Comparison of ENCODE assay signal across 20 cellular contexts in the genomic region with DNA sequence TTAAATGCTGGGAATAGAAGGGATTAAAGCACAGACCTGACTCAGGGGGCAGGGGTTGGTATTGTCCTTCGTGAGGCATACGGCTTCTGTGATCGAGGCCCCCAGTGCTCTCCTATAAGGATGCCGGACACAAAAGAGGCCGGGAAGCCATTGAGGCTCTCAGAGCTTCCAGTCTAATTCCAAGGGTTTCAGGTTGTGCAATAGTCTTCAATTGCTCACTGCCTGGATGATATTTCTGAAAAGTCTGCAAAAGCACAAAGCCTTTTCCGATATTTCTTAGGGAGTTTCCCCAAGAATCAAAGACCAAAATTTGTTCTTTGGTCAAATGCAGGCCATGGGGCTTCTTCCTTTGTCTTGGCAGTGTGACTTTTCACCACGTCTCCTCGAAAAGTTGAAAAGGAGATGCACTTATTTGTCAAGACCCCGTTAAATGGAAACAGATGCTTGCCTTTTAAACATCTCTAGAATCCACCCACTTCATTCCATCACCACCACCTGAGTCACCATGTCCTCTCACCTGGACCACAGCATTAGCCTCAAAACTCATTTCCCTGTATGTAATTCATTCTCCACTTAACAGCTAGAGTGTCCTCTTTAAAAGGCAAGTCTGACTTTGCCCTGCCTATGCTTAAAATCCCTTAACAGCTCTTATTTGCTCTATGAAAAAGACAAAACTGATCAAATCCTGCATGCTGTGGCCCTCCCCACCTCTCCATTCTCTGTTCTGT.
DNase-seq lines count a peak whose midpoint lies in the region; ATAC-seq, FAIRE-seq and TF ChIP-seq lines count a peak whose summit lies in the region.
"Had no signal": no experiment of that assay in that cellular context is flagged by ENCODE, and none has a peak within 500 bp of the region (broad histone marks: within the 10 kb centered on the region; RNA-seq: fewer than 3 reads in every experiment).

No MANE protein-coding gene starts in this region.

- no peaks in the 10 kb centered on the region for H3K27me3 ChIP-seq in bronchial epithelial cell (ENCODE audit: control insufficient read depth, insufficient read depth, low read length)
- H3K27me3 ChIP-seq in CD8-positive, alpha-beta T cell (ENCODE audit: insufficient read depth, low read length) = no peaks in the 10 kb centered on the region
- H3K27me3 ChIP-seq: gastroesophageal sphincter had no signal

- POLR2A ChIA-PET in CD8-positive, alpha-beta T cell (lab: Charles Lee) = no interaction called here

- H3K27ac Mint-ChIP-seq in T-helper 1 cell treated with Interleukin-12 subunit alpha and Interleukin-12 subunit beta and Interleukin-4 antibody, amounts not matched to agents 30 μg/mL and 1 μg/mL, for 36 hours = peak overlapping the region; percentile 28
- H3K27ac Mint-ChIP-seq in CD8-positive, alpha-beta T cell = no peak overlapping the region
- H3K27ac Mint-ChIP-seq: activated B cell treated with CpG ODN at 0.5 μM for 24 hours had no signal

- H3K4me1 Mint-ChIP-seq in activated T-cell treated with anti-CD3 and anti-CD28 coated beads, Interleukin-2, amount 50 U/mL, for 4 hours (ENCODE audit: low read depth) = peaks cover 64% of the 10 kb centered on the region
- H3K4me1 Mint-ChIP-seq in T-helper 1 cell treated with Interleukin-12 subunit alpha and Interleukin-12 subunit beta and Interleukin-4 antibody, amounts not matched to agents 30 μg/mL and 1 μg/mL, for 36 hours (ENCODE audit: low read depth) = peaks cover 45% of the 10 kb centered on the region
- peaks cover 3% of the 10 kb centered on the region for H3K4me1 Mint-ChIP-seq in CD8-positive, alpha-beta T cell (ENCODE audit: low read depth)

- H3K36me3 Mint-ChIP-seq in activated T-cell treated with anti-CD3 and anti-CD28 coated beads, Interleukin-2, amount 50 U/mL, for 4 hours (ENCODE audit: insufficient read depth) = peaks cover 2% of the 10 kb centered on the region
- H3K36me3 Mint-ChIP-seq in T-helper 1 cell treated with Interleukin-12 subunit alpha and Interleukin-12 subunit beta and Interleukin-4 antibody, amounts not matched to agents 30 μg/mL and 1 μg/mL, for 36 hours (ENCODE audit: low read depth) = peaks cover 5% of the 10 kb centered on the region
- no peaks in the 10 kb centered on the region for H3K36me3 Mint-ChIP-seq in CD8-positive, alpha-beta T cell

- no peaks in the 10 kb centered on the region for H3K36me3 ChIP-seq in bronchial epithelial cell (ENCODE audit: control insufficient read depth, insufficient read depth, low read length)
- H3K36me3 ChIP-seq in CD8-positive, alpha-beta T cell (ENCODE audit: insufficient read depth, low read length) = no peaks in the 10 kb centered on the region
- H3K36me3 ChIP-seq: BE2C, gastroesophageal sphincter had no signal

- ATAC-seq in activated T-cell treated with anti-CD3 and anti-CD28 coated beads, Interleukin-2, amount 50 U/mL, for 4 hours = peak; percentile 64 to 68
- ATAC-seq in stimulated activated naive CD8-positive, alpha-beta T cell treated with anti-CD3 and anti-CD28 coated beads, Interleukin-15, Interleukin-2, amounts not matched to agents 100 U/mL and 50 U/mL, for 24 hours = peak; percentile 70
- ATAC-seq in CD8-positive, alpha-beta T cell = no peak
- ATAC-seq: gastroesophageal sphincter, HCT116 had no signal

- H3K9me3 Mint-ChIP-seq in activated T-cell treated with anti-CD3 and anti-CD28 coated beads, Interleukin-2, amount 50 U/mL, for 4 hours = peaks cover 21% of the 10 kb centered on the region
- peaks cover 20% of the 10 kb centered on the region for H3K9me3 Mint-ChIP-seq in T-helper 1 cell treated with Interleukin-12 subunit alpha and Interleukin-12 subunit beta and Interleukin-4 antibody, amounts not matched to agents 30 μg/mL and 1 μg/mL, for 36 hours
- peaks cover 16% of the 10 kb centered on the region for H3K9me3 Mint-ChIP-seq in CD8-positive, alpha-beta T cell

- H3K9me3 ChIP-seq in CD8-positive, alpha-beta T cell (ENCODE audit: low read length) = no peaks in the 10 kb centered on the region
- H3K9me3 ChIP-seq: BE2C had no signal

- no peak for TF ChIP-seq CTCF in bronchial epithelial cell (IDR thresholded peaks at IDR 0.05; ENCODE audit: insufficient read depth, low read length, severe bottlenecking)
- TF ChIP-seq CTCF in CD8-positive, alpha-beta T cell (IDR thresholded peaks at IDR 0.05) = no peak

- H3K27ac ChIP-seq in CD8-positive, alpha-beta T cell (ENCODE audit: low read depth, low read length) = no peak overlapping the region

- no peaks in the 10 kb centered on the region for H3K4me1 ChIP-seq in CD8-positive, alpha-beta T cell (ENCODE audit: insufficient read depth, low read length)
- H3K4me1 ChIP-seq: BE2C had no signal

- no peak for FAIRE-seq in bronchial epithelial cell (lab: Jason Lieb, UNC)

- CTCF ChIA-PET in CD8-positive, alpha-beta T cell (lab: Charles Lee) = no interaction called here

- DNase-seq in activated T-cell treated with anti-CD3 and anti-CD28 coated beads, Interleukin-2, amount 50 U/mL, for 4 hours = no peak
- DNase-seq in activated T-cell treated with anti-CD3 and anti-CD28 coated beads for 4 hours = no peak
- peak; percentile 91 for DNase-seq in bronchial epithelial cell (ENCODE audit: low read depth)
- DNase-seq in stimulated activated naive CD8-positive, alpha-beta T cell treated with anti-CD3 and anti-CD28 coated beads, Interleukin-15, Interleukin-2, amounts not matched to agents 100 U/mL and 50 U/mL, for 24 hours = peak; percentile 30
- DNase-seq in iPS-NIHi11 (ENCODE audit: low spot score) = no peak
- no peak for DNase-seq in CD8-positive, alpha-beta T cell
- DNase-seq in NCI-H2171 (lab: John Stamatoyannopoulos, UW) = no peak
- DNase-seq: activated B cell treated with CpG ODN at 0.5 μM for 24 hours; activated effector memory CD4-positive, alpha-beta T cell treated with anti-CD3 and anti-CD28 coated beads, Interleukin-2, amount 50 U/mL, for 16 hours; BE2C; caudate nucleus; DND-41; effector memory CD4-positive, alpha-beta T cell; Karpas-422; NCI-H146; NCI-H69; SW 1271 had no signal

- no peaks in the 10 kb centered on the region for H3K27me3 Mint-ChIP-seq in activated T-cell treated with anti-CD3 and anti-CD28 coated beads, Interleukin-2, amount 50 U/mL, for 4 hours (ENCODE audit: low read depth)
- H3K27me3 Mint-ChIP-seq in T-helper 1 cell treated with Interleukin-12 subunit alpha and Interleukin-12 subunit beta and Interleukin-4 antibody, amounts not matched to agents 30 μg/mL and 1 μg/mL, for 36 hours (ENCODE audit: low read depth) = no peaks in the 10 kb centered on the region
- peaks cover 16% of the 10 kb centered on the region for H3K27me3 Mint-ChIP-seq in CD8-positive, alpha-beta T cell (ENCODE audit: low read depth)

- H3K4me3 Mint-ChIP-seq in activated T-cell treated with anti-CD3 and anti-CD28 coated beads, Interleukin-2, amount 50 U/mL, for 4 hours = peak overlapping the region; percentile 4
- no peak overlapping the region for H3K4me3 Mint-ChIP-seq in T-helper 1 cell treated with Interleukin-12 subunit alpha and Interleukin-12 subunit beta and Interleukin-4 antibody, amounts not matched to agents 30 μg/mL and 1 μg/mL, for 36 hours
- H3K4me3 Mint-ChIP-seq in CD8-positive, alpha-beta T cell = no peak overlapping the region
- H3K4me3 Mint-ChIP-seq: activated B cell treated with CpG ODN at 0.5 μM for 24 hours had no signal

- intact Hi-C loops in CD8-positive, alpha-beta T cell (cut with DNase I, micrococcal nuclease) = no loop called here

- H3K4me3 ChIP-seq in bronchial epithelial cell (ENCODE audit: low read depth, low read length) = no peak overlapping the region
- no peak overlapping the region for H3K4me3 ChIP-seq in CD8-positive, alpha-beta T cell (ENCODE audit: low read depth, low read length)
- H3K4me3 ChIP-seq: gastroesophageal sphincter had no signal

Comparison
In these comparisons a context has a peak if more than half of its experiments do, and no peak if none do; other contexts are left out.
1. DNase-seq: peak in bronchial epithelial cell (single experiment) and stimulated activated naive CD8-positive, alpha-beta T cell treated with anti-CD3 and anti-CD28 coated beads, Interleukin-15, Interleukin-2, amounts not matched to agents 100 U/mL and 50 U/mL, for 24 hours (single experiment); none in activated T-cell treated with anti-CD3 and anti-CD28 coated beads, Interleukin-2, amount 50 U/mL, for 4 hours (single experiment), activated T-cell treated with anti-CD3 and anti-CD28 coated beads for 4 hours (single experiment), iPS-NIHi11 (single experiment), CD8-positive, alpha-beta T cell (0 of 7) and NCI-H2171 (single experiment).